Comparison of ENCODE assay signal across 13 cellular contexts in the genomic region with DNA sequence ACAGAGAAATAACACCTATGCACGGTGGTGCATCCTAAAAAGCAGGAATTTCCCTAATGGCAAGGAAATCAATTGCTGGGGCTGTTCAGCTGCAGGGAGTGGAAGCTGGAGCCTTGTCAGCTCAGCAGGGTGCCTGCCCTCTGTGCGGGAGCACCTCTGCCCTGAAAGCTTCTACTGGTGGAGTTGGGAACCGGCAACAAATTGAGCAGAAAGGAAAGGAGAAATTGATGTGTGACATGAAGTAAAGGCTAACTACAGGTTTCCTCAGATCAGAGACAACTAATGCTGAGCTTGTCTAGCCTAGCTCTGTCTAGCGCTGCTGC.
"Had no signal": no experiment of that assay in that cellular context is flagged by ENCODE, and none has a peak within 500 bp of the region (broad histone marks: within the 10 kb centered on the region; RNA-seq: fewer than 3 reads in every experiment).

No MANE protein-coding gene starts in this region.

- H3K4me3 ChIP-seq: body of pancreas, esophagus muscularis mucosa, tibial nerve, vagina had no signal

- DNase-seq: activated B cell treated with CpG ODN at 0.5 μM for 24 hours; body of pancreas; foreskin fibroblast; left ventricle myocardium superior; mesenchymal stem cell; stimulated activated CD4-positive, alpha-beta T cell treated with anti-CD3 and anti-CD28 coated beads, Interleukin-15, amount 100 ng/mL, for 24 hours; stimulated activated CD4-positive, alpha-beta T cell treated with anti-CD3 and anti-CD28 coated beads, Interleukin-4, amount 100 ng/mL, for 4 hours had no signal

- H3K27ac ChIP-seq: body of pancreas, esophagus muscularis mucosa, tibial nerve, vagina had no signal

- H3K27ac Mint-ChIP-seq: activated B cell treated with CpG ODN at 0.5 μM for 24 hours; activated naive CD4-positive, alpha-beta T cell treated with anti-CD3 and anti-CD28 coated beads, Interleukin-2, amount 50 U/mL, for 24 hours; T-helper 1 cell treated with Interleukin-12 subunit alpha and Interleukin-12 subunit beta and Interleukin-4 antibody, amounts not matched to agents 30 μg/mL and 1 μg/mL, for 36 hours had no signal

- H3K27me3 Mint-ChIP-seq: activated B cell treated with CpG ODN at 0.5 μM for 24 hours; activated naive CD4-positive, alpha-beta T cell treated with anti-CD3 and anti-CD28 coated beads, Interleukin-2, amount 50 U/mL, for 24 hours; central memory CD8-positive, alpha-beta T cell had no signal

- ATAC-seq: body of pancreas, left ventricle myocardium superior had no signal

- H3K4me1 Mint-ChIP-seq: activated naive CD4-positive, alpha-beta T cell treated with anti-CD3 and anti-CD28 coated beads, Interleukin-2, amount 50 U/mL, for 24 hours; central memory CD8-positive, alpha-beta T cell had no signal

- H3K9me3 ChIP-seq: body of pancreas, esophagus muscularis mucosa, tibial nerve, vagina had no signal

- H3K9me3 Mint-ChIP-seq: activated B cell treated with CpG ODN at 0.5 μM for 24 hours; activated naive CD4-positive, alpha-beta T cell treated with anti-CD3 and anti-CD28 coated beads, Interleukin-2, amount 50 U/mL, for 24 hours; central memory CD8-positive, alpha-beta T cell; T-helper 1 cell treated with Interleukin-12 subunit alpha and Interleukin-12 subunit beta and Interleukin-4 antibody, amounts not matched to agents 30 μg/mL and 1 μg/mL, for 36 hours had no signal

- H3K4me3 Mint-ChIP-seq: activated B cell treated with CpG ODN at 0.5 μM for 24 hours; activated naive CD4-positive, alpha-beta T cell treated with anti-CD3 and anti-CD28 coated beads, Interleukin-2, amount 50 U/mL, for 24 hours; central memory CD8-positive, alpha-beta T cell; T-helper 1 cell treated with Interleukin-12 subunit alpha and Interleukin-12 subunit beta and Interleukin-4 antibody, amounts not matched to agents 30 μg/mL and 1 μg/mL, for 36 hours had no signal

- H3K27me3 ChIP-seq: body of pancreas, esophagus muscularis mucosa, tibial nerve, vagina had no signal

- H3K4me1 ChIP-seq: body of pancreas had no signal
